In genomic region chr19:17406887-17407196, GRCh38 we compare ENCODE assay signal across 9 cellular contexts. TPM values are rescaled to one million over a fixed set of nuclear protein-coding genes. Genes with fewer than 3 reads are reported as not detected.
DNase-seq lines count a peak whose midpoint lies in the region; ATAC-seq, FAIRE-seq and TF ChIP-seq lines count a peak whose summit lies in the region.
"Had no signal": no experiment of that assay in that cellular context is flagged by ENCODE, and none has a peak within 500 bp of the region (broad histone marks: within the 10 kb centered on the region; RNA-seq: fewer than 3 reads in every experiment).

No MANE protein-coding gene starts in this region.

- H3K36me3 ChIP-seq in KMS-11 (ENCODE audit: insufficient read depth) (no peaks in the 10 kb centered on the region), colonic mucosa (no peaks in the 10 kb centered on the region)

- H3K27ac Mint-ChIP-seq in CD4-positive, alpha-beta T cell = peak overlapping the region; percentile 86
- H3K27ac Mint-ChIP-seq in nephron progenitor cell = peak overlapping the region; percentile 97

- FAIRE-seq in HTR-8/SVneo (lab: Jason Lieb, UNC) = no peak

- H3K27me3 ChIP-seq in CD4-positive, alpha-beta T cell (ENCODE audit: control insufficient read depth, insufficient read depth, low read length) = no peaks in the 10 kb centered on the region
- H3K27me3 ChIP-seq in KMS-11 (ENCODE audit: insufficient read depth, low read depth) (no peaks in the 10 kb centered on the region), colonic mucosa (no peaks in the 10 kb centered on the region)

- peak overlapping the region; percentile 95 for H3K4me3 Mint-ChIP-seq in CD4-positive, alpha-beta T cell
- peak overlapping the region; percentile 89 for H3K4me3 Mint-ChIP-seq in nephron progenitor cell

- peak overlapping the region; percentile 71 for H3K27ac ChIP-seq in CD4-positive, alpha-beta T cell (ENCODE audit: low read depth, low read length)
- H3K27ac ChIP-seq in KMS-11 = peak overlapping the region; percentile 87
- H3K27ac ChIP-seq in colonic mucosa = peak overlapping the region; percentile 88

- peak overlapping the region; percentile 81 for H3K4me2 ChIP-seq in KMS-11

- no peak for ATAC-seq in CD4-positive, alpha-beta T cell (ENCODE audit: poor library complexity)
- no peak for ATAC-seq in HG03108 (IDR thresholded peaks at IDR 0.05; ENCODE audit: unreplicated experiment)

- no peak for TF ChIP-seq CTCF in CD4-positive, alpha-beta T cell (IDR thresholded peaks at IDR 0.05)
- TF ChIP-seq CTCF in KMS-11 (conservative IDR thresholded peaks at IDR 0.05; ENCODE audit: low read depth, low read length) (no peak), colonic mucosa (IDR thresholded peaks at IDR 0.05) (no peak), nephron progenitor cell (IDR thresholded peaks at IDR 0.05) (no peak)

- no peak overlapping the region for H2AFZ ChIP-seq in KMS-11 (ENCODE audit: low read depth)

- peaks cover 41% of the 10 kb centered on the region for H3K4me1 Mint-ChIP-seq in CD4-positive, alpha-beta T cell (ENCODE audit: low read depth)
- H3K4me1 Mint-ChIP-seq in nephron progenitor cell = peaks cover 59% of the 10 kb centered on the region

- no peak overlapping the region for H3K4me3 ChIP-seq in KMS-11 (IDR thresholded peaks at IDR 0.05; ENCODE audit: insufficient read depth, low read depth, low read length)
- H3K4me3 ChIP-seq in colonic mucosa = peak overlapping the region; percentile 35

- POLR2A ChIA-PET in CD4-positive, alpha-beta T cell (lab: Charles Lee) = interaction anchor here (1.6 to 3.0 kb wide), 2 partner anchors 9 to 13 kb away, joined by 4 to 26 read pairs; partner anchors contain the start of gene MVB12A

- CTCF ChIA-PET in CD4-positive, alpha-beta T cell (lab: Charles Lee) = interaction anchor here (0.7 to 2.5 kb wide), 4 partner anchors 12 to 114 kb away, joined by 3 to 7 read pairs (median 4); no protein-coding TSS in a partner anchor

- intact Hi-C loops in CD4-positive, alpha-beta T cell (cut with DNase I, micrococcal nuclease) = no loop called here
- intact Hi-C loops in colonic mucosa (cut with DNase I) = no loop called here

- H3K27me3 Mint-ChIP-seq in CD4-positive, alpha-beta T cell = no peaks in the 10 kb centered on the region
- peaks cover 3% of the 10 kb centered on the region for H3K27me3 Mint-ChIP-seq in nephron progenitor cell (ENCODE audit: low read depth, poor library complexity)

- H3K9ac ChIP-seq in KMS-11 (peak overlapping the region; percentile 51; the same call in 1 of the 2 replicates), colonic mucosa (ENCODE audit: low read depth in 2 of 2, low read length in 2 of 2) (peak overlapping the region; percentile 6 to 22)

- H4K20me1 ChIP-seq in KMS-11 (ENCODE audit: insufficient read depth) = 0 out of 2 replicates have a peak, but pooled peaks cover 7% of the 10 kb centered on the region

- H3K36me3 Mint-ChIP-seq in CD4-positive, alpha-beta T cell (ENCODE audit: low read depth) = peaks cover 5% of the 10 kb centered on the region
- H3K36me3 Mint-ChIP-seq in nephron progenitor cell (ENCODE audit: low read depth) = peaks cover 10% of the 10 kb centered on the region

- H3K9me3 Mint-ChIP-seq in CD4-positive, alpha-beta T cell = no peaks in the 10 kb centered on the region
- no peaks in the 10 kb centered on the region for H3K9me3 Mint-ChIP-seq in nephron progenitor cell

- H3K4me1 ChIP-seq in KMS-11 (ENCODE audit: low read depth, poor library complexity, severe bottlenecking) = peaks cover 58% of the 10 kb centered on the region
- peaks cover 3% of the 10 kb centered on the region for H3K4me1 ChIP-seq in colonic mucosa

- peaks cover 32% of the 10 kb centered on the region for H3K79me2 ChIP-seq in KMS-11 (ENCODE audit: insufficient read depth, low read depth)

- H3K9me3 ChIP-seq in CD4-positive, alpha-beta T cell (ENCODE audit: control insufficient read depth, low read length) = no peaks in the 10 kb centered on the region
- H3K9me3 ChIP-seq in colonic mucosa = no peaks in the 10 kb centered on the region

- no peak for DNase-seq in CD4-positive, alpha-beta T cell
- DNase-seq in colonic mucosa (no peak), nephron progenitor cell (no peak), SHP77 (lab: John Stamatoyannopoulos, UW) (no peak), HTR-8/SVneo (ENCODE audit: insufficient read length, low spot score) (no peak)
- no peak for DNase-seq in activated CD4-positive, alpha-beta T cell treated with anti-CD3 and anti-CD28 coated beads, Interleukin-2, amount 50 U/mL, for 48 hours
- DNase-seq: DMS53 had no signal

RNA-seq across cellular contexts. Expression of gene BST2, which starts 1.4 kb away (rescaled TPM):
- 10 to 100 TPM; 16.1 to 16.8 TPM for total RNA-seq in CD4-positive, alpha-beta T cell
- total RNA-seq in colonic mucosa = 10 to 100 TPM; 12.8 to 15.6 TPM

RNA-seq across cellular contexts. Expression of gene CCDC194, which starts 12.8 kb away (rescaled TPM):
- total RNA-seq in CD4-positive, alpha-beta T cell = not detected
- total RNA-seq in colonic mucosa = not detected

RNA-seq across cellular contexts. Expression of gene MVB12A, which starts 13.0 kb away (rescaled TPM):
- total RNA-seq in CD4-positive, alpha-beta T cell = 10 to 100 TPM in 1 of 2 experiments, 1 to 10 TPM in 1; 9.8 to 10.7 TPM
- 10 to 100 TPM; 53.1 to 70.1 TPM for total RNA-seq in colonic mucosa

RNA-seq across cellular contexts. Expression of gene PLVAP, which starts 29.7 kb away (rescaled TPM):
- total RNA-seq in CD4-positive, alpha-beta T cell = not detected
- 10 to 100 TPM; 20.8 to 47.1 TPM for total RNA-seq in colonic mucosa

RNA-seq across cellular contexts. Expression of gene TMEM221, which starts 41.6 kb away (rescaled TPM):
- not detected for total RNA-seq in CD4-positive, alpha-beta T cell
- total RNA-seq in colonic mucosa = not detected

Comparison
In these comparisons a context has a peak if more than half of its experiments do, and no peak if none do; other contexts are left out.
1. RNA of gene MVB12A, which starts 13.0 kb away (total RNA-seq): 53.1 to 70.1 TPM in colonic mucosa; 9.8 to 10.7 TPM in CD4-positive, alpha-beta T cell; every median in the first group is over 4 times any median in the second.
2. Peak in every context shown above with its lines, with median percentiles within 50 percentile points of each other: H3K27ac ChIP-seq.